In genomic region chr11:129270471-129270870, GRCh38 we compare ENCODE assay signal across 19 cellular contexts.
DNase-seq lines count a peak whose midpoint lies in the region; ATAC-seq and TF ChIP-seq lines count a peak whose summit lies in the region.
"Had no signal": no experiment of that assay in that cellular context is flagged by ENCODE, and none has a peak within 500 bp of the region (broad histone marks: within the 10 kb centered on the region; RNA-seq: fewer than 3 reads in every experiment).

No MANE protein-coding gene starts in this region.

- TF ChIP-seq CTCF in CD8-positive, alpha-beta T cell (IDR thresholded peaks at IDR 0.05), result no peak
- TF ChIP-seq CTCF in glutamatergic neuron (IDR thresholded peaks at IDR 0.05; ENCODE audit: partially characterized antibody, unreplicated experiment), result no peak
- TF ChIP-seq CTCF in esophagus muscularis mucosa (IDR thresholded peaks at IDR 0.05), result no peak
- TF ChIP-seq CTCF in foreskin keratinocyte (conservative IDR thresholded peaks at IDR 0.05), result no peak

- H3K4me3 ChIP-seq in CD8-positive, alpha-beta T cell (ENCODE audit: low read depth, low read length), result no peak overlapping the region
- no peak overlapping the region for H3K4me3 ChIP-seq in esophagus muscularis mucosa
- H3K4me3 ChIP-seq: GM12878, GM23338, K562 had no signal

- no peak overlapping the region for H3K27ac ChIP-seq in CD8-positive, alpha-beta T cell (ENCODE audit: low read depth, low read length)
- H3K27ac ChIP-seq in esophagus muscularis mucosa (replicated peaks in 1 of 4), result no peak overlapping the region
- H3K27ac ChIP-seq in foreskin keratinocyte, result no peak overlapping the region
- H3K27ac ChIP-seq: HL-60 had no signal

- peaks cover 24% of the 10 kb centered on the region for H3K4me1 Mint-ChIP-seq in CD8-positive, alpha-beta T cell (ENCODE audit: low read depth)
- H3K4me1 Mint-ChIP-seq in glutamatergic neuron (ENCODE audit: low read depth, unreplicated experiment), result peaks cover 28% of the 10 kb centered on the region
- H3K4me1 Mint-ChIP-seq in stimulated activated naive B cell treated with anti-CD40 and anti-IgM and Interleukin-4, amounts not matched to agents 10 μg/mL and 1 μg/mL and 100 μg/mL, for 72 hours, result peaks cover 31 to 51% of the 10 kb centered on the region in 2 donors
- H3K4me1 Mint-ChIP-seq: CD8-positive, alpha-beta memory T cell had no signal

- CTCF ChIA-PET in CD8-positive, alpha-beta T cell (lab: Charles Lee), result no interaction called here

- no peak for ATAC-seq in CD8-positive, alpha-beta T cell
- ATAC-seq in stimulated activated naive B cell treated with anti-CD40 and anti-IgM and Interleukin-4, amounts not matched to agents 10 μg/mL and 1 μg/mL and 100 μg/mL, for 72 hours (replicated peaks), result no peak
- no peak for ATAC-seq in foreskin keratinocyte
- ATAC-seq: GM12878, GM23338, K562 had no signal

- H3K4me3 Mint-ChIP-seq in CD8-positive, alpha-beta T cell, result no peak overlapping the region
- H3K4me3 Mint-ChIP-seq in glutamatergic neuron (ENCODE audit: unreplicated experiment), result peak overlapping the region; percentile 23
- H3K4me3 Mint-ChIP-seq in stimulated activated naive B cell treated with anti-CD40 and anti-IgM and Interleukin-4, amounts not matched to agents 10 μg/mL and 1 μg/mL and 100 μg/mL, for 72 hours, result no peak overlapping the region
- H3K4me3 Mint-ChIP-seq: CD14-positive monocyte; CD8-positive, alpha-beta memory T cell; GM23338 had no signal

- H3K27ac Mint-ChIP-seq in CD8-positive, alpha-beta T cell, result peak overlapping the region; percentile 38
- H3K27ac Mint-ChIP-seq in glutamatergic neuron (ENCODE audit: unreplicated experiment), result peak overlapping the region; percentile 9
- peak overlapping the region; percentile 20 for H3K27ac Mint-ChIP-seq in stimulated activated naive B cell treated with anti-CD40 and anti-IgM and Interleukin-4, amounts not matched to agents 10 μg/mL and 1 μg/mL and 100 μg/mL, for 72 hours

- no peaks in the 10 kb centered on the region for H3K36me3 Mint-ChIP-seq in CD8-positive, alpha-beta T cell
- H3K36me3 Mint-ChIP-seq in glutamatergic neuron (ENCODE audit: unreplicated experiment), result no peaks in the 10 kb centered on the region
- H3K36me3 Mint-ChIP-seq in stimulated activated naive B cell treated with anti-CD40 and anti-IgM and Interleukin-4, amounts not matched to agents 10 μg/mL and 1 μg/mL and 100 μg/mL, for 72 hours, result peaks cover 0 to 3% of the 10 kb centered on the region in 2 donors
- H3K36me3 Mint-ChIP-seq: CD8-positive, alpha-beta memory T cell had no signal

- no peak for TF ChIP-seq EP300 in esophagus muscularis mucosa (IDR thresholded peaks at IDR 0.05)

- H3K27me3 ChIP-seq in CD8-positive, alpha-beta T cell (ENCODE audit: insufficient read depth, low read length), result no peaks in the 10 kb centered on the region
- H3K27me3 ChIP-seq in esophagus muscularis mucosa, result no peaks in the 10 kb centered on the region
- H3K27me3 ChIP-seq in foreskin keratinocyte, result no peaks in the 10 kb centered on the region

- H3K9me3 ChIP-seq in CD8-positive, alpha-beta T cell (ENCODE audit: low read length), result no peaks in the 10 kb centered on the region
- H3K9me3 ChIP-seq in esophagus muscularis mucosa, result no peaks in the 10 kb centered on the region

- POLR2A ChIA-PET in CD8-positive, alpha-beta T cell (lab: Charles Lee), result no interaction called here

- 74% methylated on average over 4 of the region's 4 CpGs for WGBS in esophagus muscularis mucosa

- intact Hi-C loops in CD8-positive, alpha-beta T cell (cut with DNase I, micrococcal nuclease), result loop anchor here (10.0 kb wide), 2 partner anchors 794 to 1044 kb away; partner anchors contain the start of genes ZBTB44 (in 2 of the 2) and APLP2 (in 1 of the 2)
- intact Hi-C loops in esophagus muscularis mucosa (cut with DNase I), result loop anchor here (10.0 kb wide), 1 partner anchor 46 kb away; no protein-coding TSS in a partner anchor

- no peak for TF ChIP-seq POLR2A in esophagus muscularis mucosa (IDR thresholded peaks at IDR 0.05; ENCODE audit: low read depth)

- no peak for DNase-seq in CD8-positive, alpha-beta T cell
- DNase-seq in glutamatergic neuron (no peak), esophagus muscularis mucosa (ENCODE audit: extremely low spot score) (no peak), cortex of kidney (lab: John Stamatoyannopoulos, UW) (no peak), foreskin keratinocyte (no peak)
- no peak for DNase-seq in stimulated activated naive B cell treated with anti-CD40 and anti-IgM and Interleukin-4, amounts not matched to agents 10 μg/mL and 1 μg/mL and 100 μg/mL, for 72 hours
- DNase-seq: ACHN; CD8-positive, alpha-beta memory T cell; COR-L47; DMS 273 treated with DMSO at 0.1 percent for 48 hours; DMS53; DND-41; EL; HCEC 1CT had no signal

- H3K27me3 Mint-ChIP-seq in CD8-positive, alpha-beta T cell (ENCODE audit: low read depth), result no peaks in the 10 kb centered on the region
- H3K27me3 Mint-ChIP-seq in glutamatergic neuron (ENCODE audit: unreplicated experiment), result peaks cover 7% of the 10 kb centered on the region
- H3K27me3 Mint-ChIP-seq in stimulated activated naive B cell treated with anti-CD40 and anti-IgM and Interleukin-4, amounts not matched to agents 10 μg/mL and 1 μg/mL and 100 μg/mL, for 72 hours, result no peaks in the 10 kb centered on the region

- H3K36me3 ChIP-seq in CD8-positive, alpha-beta T cell (ENCODE audit: insufficient read depth, low read length), result no peaks in the 10 kb centered on the region
- H3K36me3 ChIP-seq in esophagus muscularis mucosa, result no peaks in the 10 kb centered on the region

- no peaks in the 10 kb centered on the region for H3K9me3 Mint-ChIP-seq in CD8-positive, alpha-beta T cell
- peaks cover 9% of the 10 kb centered on the region for H3K9me3 Mint-ChIP-seq in glutamatergic neuron (ENCODE audit: unreplicated experiment)
- H3K9me3 Mint-ChIP-seq in stimulated activated naive B cell treated with anti-CD40 and anti-IgM and Interleukin-4, amounts not matched to agents 10 μg/mL and 1 μg/mL and 100 μg/mL, for 72 hours, result no peaks in the 10 kb centered on the region
- H3K9me3 Mint-ChIP-seq: GM23338 had no signal

- H3K4me1 ChIP-seq in CD8-positive, alpha-beta T cell (ENCODE audit: insufficient read depth, low read length), result no peaks in the 10 kb centered on the region
- H3K4me1 ChIP-seq in esophagus muscularis mucosa, result peaks cover 0 to 14% (median 9%) of the 10 kb centered on the region in 4 donors
- H3K4me1 ChIP-seq in foreskin keratinocyte, result no peaks in the 10 kb centered on the region
